ENCODE assay signal across 8 cellular contexts in genomic region chr19:33778089-33778791, GRCh38. TPM values are rescaled to one million over a fixed set of nuclear protein-coding genes. Genes with fewer than 3 reads are reported as not detected.
DNase-seq lines count a peak whose midpoint lies in the region; ATAC-seq, FAIRE-seq and TF ChIP-seq lines count a peak whose summit lies in the region.

No MANE protein-coding gene starts in this region.

- DNase-seq in A549 (ENCODE audit: low read depth in 1 of 2, low spot score in 1 of 2): peak; percentile 85 to 96
- DNase-seq in NCI-H345 treated with DMSO at 0.1 percent for 48 hours (lab: John Stamatoyannopoulos, UW; ENCODE audit: unreplicated experiment): peak; percentile 86
- DNase-seq in activated CD4-positive, alpha-beta T cell treated with anti-CD3 and anti-CD28 coated beads, Interleukin-2, amount 10 ng/mL, durations not matched to agents 24 days and 14 days: peak; percentile 96
- DNase-seq in colonic mucosa: peak; percentile 82
- DNase-seq in stimulated activated CD4-positive, alpha-beta T cell treated with anti-CD3 and anti-CD28 coated beads, TNF-alpha, amount 100 ng/mL, for 48 hours (ENCODE audit: low read depth in 3 of 3): peak; percentile 70 to 84 (median 79)

- peaks cover 10% of the 10 kb centered on the region for H3K4me1 Mint-ChIP-seq in activated CD4-positive, alpha-beta T cell treated with anti-CD3 and anti-CD28 coated beads, Interleukin-2, amount 10 ng/mL, durations not matched to agents 24 days and 14 days

- H3K9ac ChIP-seq in colonic mucosa (ENCODE audit: low read depth in 2 of 2, low read length in 2 of 2): peak overlapping the region in 1 of 2 donors; percentile 30
- no peak overlapping the region for H3K9ac ChIP-seq in liver (ENCODE audit: low read depth in 1 of 2, low read length in 2 of 2)

- H3K4me1 ChIP-seq in A549: peaks cover 27% of the 10 kb centered on the region
- H3K4me1 ChIP-seq in colonic mucosa: no peaks in the 10 kb centered on the region
- H3K4me1 ChIP-seq in liver (ENCODE audit: control insufficient read depth in 4 of 4, insufficient read depth in 4 of 4, low read length in 3 of 4): peaks cover 0 to 16% (median 5%) of the 10 kb centered on the region in 4 donors

- H3K27me3 ChIP-seq in colonic mucosa (no peaks in the 10 kb centered on the region), liver (ENCODE audit: control insufficient read depth in 4 of 4, insufficient read depth in 4 of 4, low read length in 3 of 4) (peaks cover 0 to 4% (median 0%) of the 10 kb centered on the region in 4 donors)

- FAIRE-seq in A549 (lab: Jason Lieb, UNC): no peak

- H3K36me3 Mint-ChIP-seq in activated CD4-positive, alpha-beta T cell treated with anti-CD3 and anti-CD28 coated beads, Interleukin-2, amount 10 ng/mL, durations not matched to agents 24 days and 14 days (ENCODE audit: low read depth): no peaks in the 10 kb centered on the region

- H3K27ac ChIP-seq in A549 (peak overlapping the region in 1 of 2 experiments; percentile 42; a peak in 2 of 6 replicates), colonic mucosa (no peak overlapping the region), liver (ENCODE audit: low read depth in 1 of 2, low read length in 2 of 2) (no peak overlapping the region)

- WGBS in A549 (ENCODE audit: missing lambda C conversion rate): 7% methylated on average over 34 of the region's 49 CpGs
- 17% methylated on average over 49 of the region's 49 CpGs for WGBS in liver

- ATAC-seq in A549 (peak; percentile 61 to 85), GM18505 (IDR thresholded peaks at IDR 0.05; ENCODE audit: unreplicated experiment) (peak; percentile 88), HG03139 (IDR thresholded peaks at IDR 0.05; ENCODE audit: unreplicated experiment) (peak; percentile 79)

- H3K4me3 ChIP-seq in A549 (peak overlapping the region; percentile 42), colonic mucosa (no peak overlapping the region), liver (ENCODE audit: low read depth in 1 of 3, low read length in 3 of 3) (no peak overlapping the region)

- H3K9me3 ChIP-seq in A549: 0 out of 3 replicates have a peak, but pooled peaks cover 5% of the 10 kb centered on the region
- no peaks in the 10 kb centered on the region for H3K9me3 ChIP-seq in colonic mucosa
- H3K9me3 ChIP-seq in liver (ENCODE audit: control insufficient read depth in 4 of 4, low read length in 3 of 4): no peaks in the 10 kb centered on the region

- no peaks in the 10 kb centered on the region for H3K36me3 ChIP-seq in colonic mucosa
- H3K36me3 ChIP-seq in liver (ENCODE audit: control insufficient read depth in 4 of 4, insufficient read depth in 3 of 4, low read depth in 1 of 4, low read length in 3 of 4): no peaks in the 10 kb centered on the region

- TF ChIP-seq POLR2A in A549 (IDR thresholded peaks at IDR 0.05; ENCODE audit: low read length) (no peak), GM18505 (IDR thresholded peaks at IDR 0.05; ENCODE audit: borderline replicate concordance, extremely low read depth, insufficient read depth, insufficient read length) (no peak)

- intact Hi-C loops in activated CD4-positive, alpha-beta T cell treated with anti-CD3 and anti-CD28 coated beads, Interleukin-2, amount 10 ng/mL, durations not matched to agents 24 days and 14 days (cut with micrococcal nuclease): loop anchor here (1.0 to 5.0 kb wide), 4 partner anchors 18 to 369 kb away; partner anchors contain the start of gene KCTD15
- intact Hi-C loops in colonic mucosa (cut with DNase I): loop anchor here (5.0 kb wide), 2 partner anchors 224 to 364 kb away; no protein-coding TSS in a partner anchor

- TF ChIP-seq EP300 in A549 (IDR thresholded peaks at IDR 0.05): no peak

- peak; percentile 100 for TF ChIP-seq CTCF in A549 (IDR thresholded peaks at IDR 0.05)
- TF ChIP-seq CTCF in colonic mucosa (IDR thresholded peaks at IDR 0.05): peak; percentile 100
- TF ChIP-seq CTCF in liver (IDR thresholded peaks at IDR 0.05; ENCODE audit: low read depth, low read length, missing input control): peak; percentile 100

- POLR2A ChIA-PET in A549 (lab: Yijun Ruan, JAX): interaction anchor here (1.0 to 2.8 kb wide), 4 partner anchors 17 to 318 kb away, joined by 4 to 13 read pairs (median 10); partner anchors contain the start of gene KCTD15

- peak; percentile 100 for TF ChIP-seq RAD21 in A549 (conservative IDR thresholded peaks at IDR 0.05 in 1 of 2, IDR thresholded peaks at IDR 0.05 in 1 of 2)
- peak; percentile 90 to 93 for TF ChIP-seq RAD21 in liver (IDR thresholded peaks at IDR 0.05)

- peak overlapping the region; percentile 2 for H3K4me3 Mint-ChIP-seq in activated CD4-positive, alpha-beta T cell treated with anti-CD3 and anti-CD28 coated beads, Interleukin-2, amount 10 ng/mL, durations not matched to agents 24 days and 14 days

- no peak overlapping the region for H3K27ac Mint-ChIP-seq in activated CD4-positive, alpha-beta T cell treated with anti-CD3 and anti-CD28 coated beads, Interleukin-2, amount 10 ng/mL, durations not matched to agents 24 days and 14 days

- peaks cover 12% of the 10 kb centered on the region for H3K27me3 Mint-ChIP-seq in activated CD4-positive, alpha-beta T cell treated with anti-CD3 and anti-CD28 coated beads, Interleukin-2, amount 10 ng/mL, durations not matched to agents 24 days and 14 days

- CTCF ChIA-PET in A549 (lab: Yijun Ruan, JAX): interaction anchor here (0.6 to 12.7 kb wide), 259 partner anchors 9 to 1471 kb away, joined by 3 to 510 read pairs (median 5); partner anchors contain the start of genes KCTD15, PEPD, WTIP and ZNF30

- no peaks in the 10 kb centered on the region for H3K9me3 Mint-ChIP-seq in activated CD4-positive, alpha-beta T cell treated with anti-CD3 and anti-CD28 coated beads, Interleukin-2, amount 10 ng/mL, durations not matched to agents 24 days and 14 days

- peak overlapping the region; percentile 94 for H3K4me2 ChIP-seq in A549

TF ChIP-seq in A549, 52 proteins besides CTCF, POLR2A, EP300 and RAD21 (continues in another document):
- no peak for TF ChIP-seq FOSL2 (IDR thresholded peaks at IDR 0.05)
- no peak for TF ChIP-seq FOSL2 (CRISPR knock-in tag; IDR thresholded peaks at IDR 0.05)
- TF ChIP-seq RFX5 (IDR thresholded peaks at IDR 0.05): no peak
- peak; percentile 50; the same call in 1 of the 2 replicates for TF ChIP-seq GATA3 (IDR thresholded peaks at IDR 0.05; ENCODE audit: borderline replicate concordance)
- TF ChIP-seq HMGXB4 (CRISPR knock-in tag; IDR thresholded peaks at IDR 0.05; ENCODE audit: borderline replicate concordance): peak; percentile 69; the same call in 1 of the 2 replicates
- TF ChIP-seq BHLHE40 (IDR thresholded peaks at IDR 0.05; ENCODE audit: low read depth, low read length): no peak
- peak; percentile 100 for TF ChIP-seq SMC3 (IDR thresholded peaks at IDR 0.05)
- peak; percentile 70 for TF ChIP-seq MYC (IDR thresholded peaks at IDR 0.05; ENCODE audit: borderline replicate concordance, low read length)

TF ChIP-seq in liver, 16 proteins besides CTCF, POLR2A, EP300 and RAD21 (continues in another document):
- TF ChIP-seq FOXA1 (IDR thresholded peaks at IDR 0.05): no peak
- TF ChIP-seq JUND (IDR thresholded peaks at IDR 0.05): no peak
- no peak for TF ChIP-seq GABPA (IDR thresholded peaks at IDR 0.05 in 1 of 2, conservative IDR thresholded peaks at IDR 0.05 in 1 of 2)
- no peak for TF ChIP-seq REST (IDR thresholded peaks at IDR 0.05)
- no peak for TF ChIP-seq HNF4G (IDR thresholded peaks at IDR 0.05)
- TF ChIP-seq EGR1 (IDR thresholded peaks at IDR 0.05; ENCODE audit: low read depth in 2 of 2): no peak
- no peak for TF ChIP-seq YY1 (IDR thresholded peaks at IDR 0.05)
- TF ChIP-seq ATF3 (IDR thresholded peaks at IDR 0.05): no peak
- no peak for TF ChIP-seq SP1 (IDR thresholded peaks at IDR 0.05)
- TF ChIP-seq HNF4A (conservative IDR thresholded peaks at IDR 0.05): no peak
- no peak for TF ChIP-seq RXRA (IDR thresholded peaks at IDR 0.05)
- no peak for TF ChIP-seq NR2F2 (IDR thresholded peaks at IDR 0.05)
- no peak for TF ChIP-seq FOXA2 (IDR thresholded peaks at IDR 0.05)

RNA-seq across cellular contexts. Expression of gene KCTD15, which starts 18.4 kb away (rescaled TPM):
- polyA plus RNA-seq in A549 (2011; rRNA removed): 54.0 and 55.7 TPM in 2 replicates
- polyA plus RNA-seq in A549 (2012; cell fraction: cytosol; rRNA removed): 122 and 161 TPM in 2 replicates
- 266 and 321 TPM in 2 replicates for polyA plus RNA-seq in A549 (2012; cell fraction: nucleus; rRNA removed)
- 53.4 to 56.5 TPM (median 55.7 TPM) in 3 replicates for polyA plus RNA-seq in A549 (2017; fragmentation: RNase III; extraction: RNeasy Plus Mini Kit Qiagen cat#74134 plus additional on column Dnase treatment)
- 48.2 and 48.5 TPM in 2 replicates for polyA minus RNA-seq in A549 (2011; rRNA and poly(A)+ RNA removed)
- 10.6 and 12.1 TPM in 2 replicates for total RNA-seq in activated CD4-positive, alpha-beta T cell treated with anti-CD3 and anti-CD28 coated beads, Interleukin-2, amount 10 ng/mL, durations not matched to agents 24 days and 14 days
- total RNA-seq in colonic mucosa: 10 to 100 TPM; 13.8 to 14.0 TPM
- 10 to 100 TPM; 10.9 to 13.8 TPM for total RNA-seq in liver
- polyA plus RNA-seq in liver: 1 to 10 TPM in 1 of 2 donors, under 1 TPM in 1; 0.89 to 5.3 TPM
